In genomic region chr1:15027515-15027948, GRCh38 we compare ENCODE assay signal across 9 cellular contexts.
DNase-seq lines count a peak whose midpoint lies in the region; ATAC-seq and TF ChIP-seq lines count a peak whose summit lies in the region.
"Had no signal": no experiment of that assay in that cellular context is flagged by ENCODE, and none has a peak within 500 bp of the region (broad histone marks: within the 10 kb centered on the region; RNA-seq: fewer than 3 reads in every experiment).

No MANE protein-coding gene starts in this region.

- POLR2A ChIA-PET in activated CD4-positive, alpha-beta memory T cell treated with anti-CD3 and anti-CD28 coated beads, Interleukin-2, amount 10 ng/mL, durations not matched to agents 7 days and 5 days (lab: Charles Lee) = no interaction called here

- no peaks in the 10 kb centered on the region for H3K9me3 Mint-ChIP-seq in activated CD4-positive, alpha-beta memory T cell treated with anti-CD3 and anti-CD28 coated beads, Interleukin-2, amount 10 ng/mL, durations not matched to agents 7 days and 5 days
- no peaks in the 10 kb centered on the region for H3K9me3 Mint-ChIP-seq in natural killer cell
- H3K9me3 Mint-ChIP-seq: stimulated activated naive B cell treated with anti-CD40 and anti-IgM and Interleukin-4, amounts not matched to agents 10 μg/mL and 1 μg/mL and 100 μg/mL, for 72 hours had no signal

- H3K9ac ChIP-seq in MM.1S (ENCODE audit: low read length) = no peak overlapping the region

- no peaks in the 10 kb centered on the region for H3K9me3 ChIP-seq in MM.1S (replicated peaks; ENCODE audit: insufficient read depth, low read length)
- H3K9me3 ChIP-seq in upper lobe of left lung = no peaks in the 10 kb centered on the region

- H4K20me1 ChIP-seq in MM.1S (ENCODE audit: insufficient read depth, low read length) = no peaks in the 10 kb centered on the region

- no peaks in the 10 kb centered on the region for H3K4me1 ChIP-seq in MM.1S (ENCODE audit: low read length)
- peaks cover 0 to 15% (median 7%) of the 10 kb centered on the region in 4 donors for H3K4me1 ChIP-seq in upper lobe of left lung

- H3K9me2 ChIP-seq in MM.1S (replicated peaks; ENCODE audit: insufficient read depth, low read length) = no peaks in the 10 kb centered on the region

- no peak overlapping the region for H3K4me2 ChIP-seq in MM.1S (ENCODE audit: low read depth, low read length)

- no peaks in the 10 kb centered on the region for H3F3A ChIP-seq in MM.1S (ENCODE audit: insufficient read depth, low read length)

- CTCF ChIA-PET in activated CD4-positive, alpha-beta memory T cell treated with anti-CD3 and anti-CD28 coated beads, Interleukin-2, amount 10 ng/mL, durations not matched to agents 7 days and 5 days (lab: Charles Lee) = interaction anchor here (0.9 to 1.7 kb wide), 7 partner anchors 10 to 249 kb away, joined by 3 to 5 read pairs (median 4); no protein-coding TSS in a partner anchor

- H3K27ac ChIP-seq in MM.1S (ENCODE audit: low read length) (no peak overlapping the region), upper lobe of left lung (no peak overlapping the region)

- H3K27me3 ChIP-seq in MM.1S (replicated peaks; ENCODE audit: insufficient read depth, low read length) (no peaks in the 10 kb centered on the region), upper lobe of left lung (no peaks in the 10 kb centered on the region)

- intact Hi-C loops in natural killer cell (cut with micrococcal nuclease) = loop anchor here (10.0 kb wide), 1 partner anchor 93 kb away; no protein-coding TSS in a partner anchor

- no peaks in the 10 kb centered on the region for H3K36me3 Mint-ChIP-seq in activated CD4-positive, alpha-beta memory T cell treated with anti-CD3 and anti-CD28 coated beads, Interleukin-2, amount 10 ng/mL, durations not matched to agents 7 days and 5 days (ENCODE audit: low read depth)
- no peaks in the 10 kb centered on the region for H3K36me3 Mint-ChIP-seq in natural killer cell
- H3K36me3 Mint-ChIP-seq: stimulated activated naive B cell treated with anti-CD40 and anti-IgM and Interleukin-4, amounts not matched to agents 10 μg/mL and 1 μg/mL and 100 μg/mL, for 72 hours had no signal

- peak; percentile 84 for TF ChIP-seq CTCF in GM12865 (IDR thresholded peaks at IDR 0.05; ENCODE audit: insufficient read depth, low read depth, low read length, missing control alignments)
- TF ChIP-seq CTCF in MM.1S (IDR thresholded peaks at IDR 0.05; ENCODE audit: low read length) = peak; percentile 87
- TF ChIP-seq CTCF in natural killer cell (IDR thresholded peaks at IDR 0.05) = peak; percentile 79
- TF ChIP-seq CTCF in upper lobe of left lung (IDR thresholded peaks at IDR 0.05) = peak; percentile 74 to 91 (median 82)

- no peaks in the 10 kb centered on the region for H3K79me2 ChIP-seq in MM.1S (ENCODE audit: low read length)

- no peak overlapping the region for H3K27ac Mint-ChIP-seq in activated CD4-positive, alpha-beta memory T cell treated with anti-CD3 and anti-CD28 coated beads, Interleukin-2, amount 10 ng/mL, durations not matched to agents 7 days and 5 days
- no peak overlapping the region for H3K27ac Mint-ChIP-seq in natural killer cell
- H3K27ac Mint-ChIP-seq: stimulated activated naive B cell treated with anti-CD40 and anti-IgM and Interleukin-4, amounts not matched to agents 10 μg/mL and 1 μg/mL and 100 μg/mL, for 72 hours had no signal

- no peak for TF ChIP-seq EP300 in upper lobe of left lung (IDR thresholded peaks at IDR 0.05)

- H3K36me3 ChIP-seq in MM.1S (replicated peaks; ENCODE audit: insufficient read depth, low read length) (no peaks in the 10 kb centered on the region), upper lobe of left lung (no peaks in the 10 kb centered on the region)

- H3K4me1 Mint-ChIP-seq in activated CD4-positive, alpha-beta memory T cell treated with anti-CD3 and anti-CD28 coated beads, Interleukin-2, amount 10 ng/mL, durations not matched to agents 7 days and 5 days = no peaks in the 10 kb centered on the region
- no peaks in the 10 kb centered on the region for H3K4me1 Mint-ChIP-seq in natural killer cell
- H3K4me1 Mint-ChIP-seq: stimulated activated naive B cell treated with anti-CD40 and anti-IgM and Interleukin-4, amounts not matched to agents 10 μg/mL and 1 μg/mL and 100 μg/mL, for 72 hours had no signal

- H3K4me3 ChIP-seq in GM12865 (ENCODE audit: low read depth, low read length) (no peak overlapping the region), MM.1S (ENCODE audit: low read length) (no peak overlapping the region), upper lobe of left lung (no peak overlapping the region)

- H2AFZ ChIP-seq in MM.1S (ENCODE audit: low read length) = no peak overlapping the region

- H3K4me3 Mint-ChIP-seq in activated CD4-positive, alpha-beta memory T cell treated with anti-CD3 and anti-CD28 coated beads, Interleukin-2, amount 10 ng/mL, durations not matched to agents 7 days and 5 days = no peak overlapping the region
- H3K4me3 Mint-ChIP-seq in natural killer cell = no peak overlapping the region
- H3K4me3 Mint-ChIP-seq: stimulated activated naive B cell treated with anti-CD40 and anti-IgM and Interleukin-4, amounts not matched to agents 10 μg/mL and 1 μg/mL and 100 μg/mL, for 72 hours had no signal

- DNase-seq in GM12865 (ENCODE audit: low read depth) (peak; percentile 31), MM.1S (no peak), fibroblast of gingiva (ENCODE audit: low read depth) (peak; percentile 39), natural killer cell (peak; percentile 29), upper lobe of left lung (peak; percentile 61 to 72)
- DNase-seq in activated CD4-positive, alpha-beta memory T cell treated with anti-CD3 and anti-CD28 coated beads, Interleukin-2, amount 10 ng/mL, durations not matched to agents 7 days and 5 days = peak; percentile 36
- DNase-seq: stimulated activated naive B cell treated with anti-CD40 and anti-IgM and Interleukin-4, amounts not matched to agents 10 μg/mL and 1 μg/mL and 100 μg/mL, for 72 hours had no signal

- WGBS in upper lobe of left lung, 2 donors = 43 to 44% methylated on average over 8 to 11 of the region's 11 CpGs

- no peak for TF ChIP-seq POLR2A in upper lobe of left lung (IDR thresholded peaks at IDR 0.05)

- no peaks in the 10 kb centered on the region for H3K27me3 Mint-ChIP-seq in activated CD4-positive, alpha-beta memory T cell treated with anti-CD3 and anti-CD28 coated beads, Interleukin-2, amount 10 ng/mL, durations not matched to agents 7 days and 5 days
- peaks cover 0 to 9% of the 10 kb centered on the region in 2 donors for H3K27me3 Mint-ChIP-seq in natural killer cell (ENCODE audit: low read depth in 2 of 2)

- ATAC-seq in natural killer cell = no peak
- ATAC-seq in upper lobe of left lung (ENCODE audit: low FRiP score in 2 of 2) = peak in 1 of 2 donors; percentile 84
- ATAC-seq in HG03439 (IDR thresholded peaks at IDR 0.05; ENCODE audit: unreplicated experiment) = no peak
- ATAC-seq in HG02798 (IDR thresholded peaks at IDR 0.05; ENCODE audit: poor library complexity, unreplicated experiment) = no peak
